ENCODE assay signal across 23 cellular contexts in genomic region chr2:27653397-27653796, GRCh38. TPM values are rescaled to one million over a fixed set of nuclear protein-coding genes. Genes with fewer than 3 reads are reported as not detected.
DNase-seq lines count a peak whose midpoint lies in the region; ATAC-seq, FAIRE-seq and TF ChIP-seq lines count a peak whose summit lies in the region.
"Had no signal": no experiment of that assay in that cellular context is flagged by ENCODE, and none has a peak within 500 bp of the region (broad histone marks: within the 10 kb centered on the region; RNA-seq: fewer than 3 reads in every experiment).

No MANE protein-coding gene starts in this region.

- H3K4me3 Mint-ChIP-seq in activated CD8-positive, alpha-beta memory T cell treated with anti-CD3 and anti-CD28 coated beads, Interleukin-2, amount 10 ng/mL, durations not matched to agents 7 days and 5 days: no peak overlapping the region
- H3K4me3 Mint-ChIP-seq in astrocyte (ENCODE audit: unreplicated experiment) (no peak overlapping the region), glutamatergic neuron (ENCODE audit: unreplicated experiment) (no peak overlapping the region)
- H3K4me3 Mint-ChIP-seq: CD8-positive, alpha-beta T cell; H9 had no signal

- no peaks in the 10 kb centered on the region for H3K9me2 ChIP-seq in PC-9 (ENCODE audit: insufficient read depth)

- ATAC-seq in activated CD8-positive, alpha-beta memory T cell treated with anti-CD3 and anti-CD28 coated beads, Interleukin-2, amount 10 ng/mL, durations not matched to agents 7 days and 5 days: peak; percentile 20
- ATAC-seq in esophagus mucosa: no peak
- ATAC-seq: CD8-positive, alpha-beta T cell; HepG2; mucosa of descending colon had no signal

- H3K79me2 ChIP-seq in PC-9 (ENCODE audit: low read depth) (no peaks in the 10 kb centered on the region), astrocyte (ENCODE audit: insufficient read depth, low read length) (peaks cover 2% of the 10 kb centered on the region)

- H3K27ac Mint-ChIP-seq in activated CD8-positive, alpha-beta memory T cell treated with anti-CD3 and anti-CD28 coated beads, Interleukin-2, amount 10 ng/mL, durations not matched to agents 7 days and 5 days: no peak overlapping the region
- H3K27ac Mint-ChIP-seq in astrocyte (ENCODE audit: unreplicated experiment) (no peak overlapping the region), glutamatergic neuron (ENCODE audit: unreplicated experiment) (no peak overlapping the region)
- H3K27ac Mint-ChIP-seq: CD8-positive, alpha-beta T cell had no signal

- H3K4me3 ChIP-seq in PC-9: no peak overlapping the region
- H3K4me3 ChIP-seq in astrocyte (ENCODE audit: insufficient read depth, low read depth, low read length): no peak overlapping the region
- H3K4me3 ChIP-seq: A549, mucosa of descending colon, thyroid gland had no signal

- H3K27me3 ChIP-seq in PC-9 (ENCODE audit: insufficient read depth, low read depth) (no peaks in the 10 kb centered on the region), astrocyte (ENCODE audit: insufficient read depth, low read length) (no peaks in the 10 kb centered on the region)
- H3K27me3 ChIP-seq: thyroid gland had no signal

- H3K4me1 ChIP-seq in PC-9 (replicated peaks; ENCODE audit: insufficient read depth) (peaks cover 10% of the 10 kb centered on the region; the same call in 1 of the 2 replicates), astrocyte (ENCODE audit: insufficient read depth, low read length) (peaks cover 28% of the 10 kb centered on the region)
- H3K4me1 ChIP-seq: thyroid gland had no signal

- BruUV-seq in PC-9 (replicated peaks; lab: Mats Ljungman, UMichigan): no TSS peak

- H3K36me3 ChIP-seq in PC-9 (ENCODE audit: low read depth): peaks cover 62% of the 10 kb centered on the region
- H3K36me3 ChIP-seq in astrocyte (ENCODE audit: insufficient read depth, low read length): peaks cover 56% of the 10 kb centered on the region

- peaks cover 55% of the 10 kb centered on the region for H3K36me3 Mint-ChIP-seq in activated CD8-positive, alpha-beta memory T cell treated with anti-CD3 and anti-CD28 coated beads, Interleukin-2, amount 10 ng/mL, durations not matched to agents 7 days and 5 days
- H3K36me3 Mint-ChIP-seq in astrocyte (ENCODE audit: low read depth, unreplicated experiment) (peaks cover 11% of the 10 kb centered on the region), glutamatergic neuron (ENCODE audit: unreplicated experiment) (no peaks in the 10 kb centered on the region)

- H2AFZ ChIP-seq in PC-9 (no peak overlapping the region), astrocyte (ENCODE audit: low read depth, low read length) (no peak overlapping the region)

- no peaks in the 10 kb centered on the region for H3K9me3 Mint-ChIP-seq in activated CD8-positive, alpha-beta memory T cell treated with anti-CD3 and anti-CD28 coated beads, Interleukin-2, amount 10 ng/mL, durations not matched to agents 7 days and 5 days (ENCODE audit: low read depth)
- H3K9me3 Mint-ChIP-seq in astrocyte (ENCODE audit: unreplicated experiment) (no peaks in the 10 kb centered on the region), glutamatergic neuron (ENCODE audit: unreplicated experiment) (no peaks in the 10 kb centered on the region)
- H3K9me3 Mint-ChIP-seq: CD8-positive, alpha-beta T cell; H9 had no signal

- H3K4me2 ChIP-seq in PC-9 (no peak overlapping the region), astrocyte (ENCODE audit: low read length) (no peak overlapping the region)
- H3K4me2 ChIP-seq: A549 had no signal

- H3K27me3 Mint-ChIP-seq in activated CD8-positive, alpha-beta memory T cell treated with anti-CD3 and anti-CD28 coated beads, Interleukin-2, amount 10 ng/mL, durations not matched to agents 7 days and 5 days: no peaks in the 10 kb centered on the region
- H3K27me3 Mint-ChIP-seq in astrocyte (ENCODE audit: low read depth, unreplicated experiment) (no peaks in the 10 kb centered on the region), glutamatergic neuron (ENCODE audit: unreplicated experiment) (no peaks in the 10 kb centered on the region)

- TF ChIP-seq CTCF in PC-9 (conservative IDR thresholded peaks at IDR 0.05) (no peak), astrocyte (IDR thresholded peaks at IDR 0.05; ENCODE audit: insufficient read depth, low read depth, low read length) (no peak), glutamatergic neuron (IDR thresholded peaks at IDR 0.05; ENCODE audit: partially characterized antibody, unreplicated experiment) (no peak)

- H3K9ac ChIP-seq in astrocyte (ENCODE audit: low read length): no peak overlapping the region

- H3K27ac ChIP-seq in PC-9: peak overlapping the region; percentile 13; the same call in 1 of the 2 replicates
- H3K27ac ChIP-seq in astrocyte (ENCODE audit: low read depth, low read length): peak overlapping the region; percentile 15
- H3K27ac ChIP-seq: A549, thyroid gland, WERI-Rb-1 had no signal

- intact Hi-C loops in PC-9 (cut with micrococcal nuclease; ENCODE audit: unreplicated experiment): loop anchor here (10.0 kb wide), 1 partner anchor 209 kb away; the partner anchor contains the start of gene KRTCAP3

- H4K20me1 ChIP-seq in PC-9 (ENCODE audit: insufficient read depth) (peaks cover 7% of the 10 kb centered on the region; the same call in 1 of the 2 replicates), astrocyte (ENCODE audit: insufficient read depth, low read length) (peaks cover 23% of the 10 kb centered on the region)

- FAIRE-seq in astrocyte (lab: Jason Lieb, UNC) (no peak), GM12891 (lab: Jason Lieb, UNC) (no peak)
- FAIRE-seq: A549, colon, endothelial cell of umbilical vein, HepG2, kidney had no signal

- CTCF ChIA-PET in activated CD8-positive, alpha-beta memory T cell treated with anti-CD3 and anti-CD28 coated beads, Interleukin-2, amount 10 ng/mL, durations not matched to agents 7 days and 5 days (lab: Charles Lee): interaction anchor here (1.2 kb wide), 1 partner anchor 29 kb away, joined by 3 read pairs; no protein-coding TSS in a partner anchor
- CTCF ChIA-PET in PC-9 (lab: Charles Lee): no interaction called here

- peaks cover 9% of the 10 kb centered on the region for H3K4me1 Mint-ChIP-seq in activated CD8-positive, alpha-beta memory T cell treated with anti-CD3 and anti-CD28 coated beads, Interleukin-2, amount 10 ng/mL, durations not matched to agents 7 days and 5 days
- peaks cover 16% of the 10 kb centered on the region for H3K4me1 Mint-ChIP-seq in astrocyte (ENCODE audit: low read depth, unreplicated experiment)
- H3K4me1 Mint-ChIP-seq in glutamatergic neuron (ENCODE audit: low read depth, unreplicated experiment): no peaks in the 10 kb centered on the region

- H3K9me3 ChIP-seq in PC-9 (ENCODE audit: insufficient read depth, low read depth) (no peaks in the 10 kb centered on the region), astrocyte (ENCODE audit: insufficient read depth, low read depth, low read length) (no peaks in the 10 kb centered on the region)
- H3K9me3 ChIP-seq: A549, mucosa of descending colon, thyroid gland had no signal

- peaks cover 31% of the 10 kb centered on the region for H3F3A ChIP-seq in PC-9 (ENCODE audit: insufficient read depth, low read depth)

- no peak for TF ChIP-seq POLR2A in GM12891 (IDR thresholded peaks at IDR 0.05; ENCODE audit: low read depth, low read length)

- POLR2A ChIA-PET in PC-9 (lab: Charles Lee; ENCODE audit: unreplicated experiment): interaction anchor here (0.6 kb wide), 1 partner anchor 1140 kb away, joined by 3 read pairs; no protein-coding TSS in a partner anchor

- DNase-seq in activated CD8-positive, alpha-beta memory T cell treated with anti-CD3 and anti-CD28 coated beads, Interleukin-2, amount 10 ng/mL, durations not matched to agents 7 days and 5 days: no peak
- DNase-seq in activated CD8-positive, alpha-beta memory T cell treated with anti-CD3 and anti-CD28 coated beads, Interleukin-2, amount 50 U/mL, for 48 hours: no peak
- DNase-seq in PC-9 (no peak), astrocyte (ENCODE audit: low read depth) (no peak), myocyte (ENCODE audit: low read depth) (peak; percentile 6), glutamatergic neuron (no peak), GM12891 (ENCODE audit: insufficient read length, low spot score) (no peak)
- DNase-seq: CD8-positive, alpha-beta T cell; H9; head of caudate nucleus; kidney; mucosa of descending colon; NCI-H2029 treated with DMSO at 0.1 percent for 48 hours; NCI-H524; stimulated activated CD4-positive, alpha-beta T cell treated with anti-CD3 and anti-CD28 coated beads, Interleukin-4, amount 100 ng/mL, for 1 hour; stimulated activated CD8-positive, alpha-beta memory T cell treated with anti-CD3 and anti-CD28 coated beads, Interleukin-4, amount 100 ng/mL, for 48 hours; thyroid gland; WERI-Rb-1 had no signal

TF ChIP-seq in GM12891, 5 proteins besides CTCF, POLR2A, EP300 and RAD21 (continues in another document):
- TF ChIP-seq PAX5 (IDR thresholded peaks at IDR 0.05; ENCODE audit: insufficient read depth, low read length, severe bottlenecking): no peak

RNA-seq across cellular contexts. Expression of gene SUPT7L, which starts 10.0 kb away (rescaled TPM):
- total RNA-seq in activated CD8-positive, alpha-beta memory T cell treated with anti-CD3 and anti-CD28 coated beads, Interleukin-2, amount 10 ng/mL, durations not matched to agents 7 days and 5 days: 10 to 100 TPM; 34.8 to 39.7 TPM
- total RNA-seq in PC-9 (2021) (29.3 and 33.0 TPM in 2 replicates), astrocyte (25.9 and 27.8 TPM in 2 replicates), myocyte (35.4 and 44.0 TPM in 2 replicates), esophagus mucosa (11.7 TPM), glutamatergic neuron (ENCODE audit: unreplicated experiment) (47.4 TPM)
- polyA plus RNA-seq in myocyte (2012): 38.0 TPM
- polyA plus RNA-seq in GM12891 (2012; ENCODE audit: low read depth, missing spikeins): 22.7 TPM

RNA-seq across cellular contexts. Expression of gene SLC4A1AP, which starts 10.3 kb away (rescaled TPM):
- 10 to 100 TPM; 27.8 to 28.2 TPM for total RNA-seq in activated CD8-positive, alpha-beta memory T cell treated with anti-CD3 and anti-CD28 coated beads, Interleukin-2, amount 10 ng/mL, durations not matched to agents 7 days and 5 days
- total RNA-seq in PC-9 (2021) (18.5 and 22.7 TPM in 2 replicates), astrocyte (20.9 and 21.3 TPM in 2 replicates), myocyte (34.7 and 41.2 TPM in 2 replicates), esophagus mucosa (13.3 TPM), glutamatergic neuron (ENCODE audit: unreplicated experiment) (24.7 TPM)
- polyA plus RNA-seq in myocyte (2012): 18.0 TPM
- 16.6 TPM for polyA plus RNA-seq in GM12891 (2012; ENCODE audit: low read depth, missing spikeins)

RNA-seq across cellular contexts. Expression of gene GPN1, which starts 24.5 kb away (rescaled TPM):
- total RNA-seq in activated CD8-positive, alpha-beta memory T cell treated with anti-CD3 and anti-CD28 coated beads, Interleukin-2, amount 10 ng/mL, durations not matched to agents 7 days and 5 days: 10 to 100 TPM; 36.9 to 50.9 TPM
- 37.3 and 45.1 TPM in 2 replicates for total RNA-seq in PC-9 (2021)
- total RNA-seq in astrocyte: 54.4 and 63.9 TPM in 2 replicates
- 26.7 and 29.0 TPM in 2 replicates for total RNA-seq in myocyte
- polyA plus RNA-seq in myocyte (2012): 37.6 TPM
- 26.5 TPM for total RNA-seq in esophagus mucosa
- 37.5 TPM for total RNA-seq in glutamatergic neuron (ENCODE audit: unreplicated experiment)
- 38.1 TPM for polyA plus RNA-seq in GM12891 (2012; ENCODE audit: low read depth, missing spikeins)

RNA-seq across cellular contexts. Expression of gene CCDC121, which starts 24.6 kb away (rescaled TPM):
- 1 to 10 TPM in 1 of 2 experiments, under 1 TPM in 1; 0.98 to 1.5 TPM for total RNA-seq in activated CD8-positive, alpha-beta memory T cell treated with anti-CD3 and anti-CD28 coated beads, Interleukin-2, amount 10 ng/mL, durations not matched to agents 7 days and 5 days
- total RNA-seq in PC-9 (2021): 1.9 and 2.9 TPM in 2 replicates
- 1.2 and 1.6 TPM in 2 replicates for total RNA-seq in astrocyte
- total RNA-seq in myocyte: 1.8 and 3.0 TPM in 2 replicates
- 1.2 TPM for polyA plus RNA-seq in myocyte (2012)
- 1.3 TPM for total RNA-seq in esophagus mucosa
- total RNA-seq in glutamatergic neuron (ENCODE audit: unreplicated experiment): 5.3 TPM
- polyA plus RNA-seq in GM12891 (2012; ENCODE audit: low read depth, missing spikeins): 0.49 TPM
